In the genomic region with DNA sequence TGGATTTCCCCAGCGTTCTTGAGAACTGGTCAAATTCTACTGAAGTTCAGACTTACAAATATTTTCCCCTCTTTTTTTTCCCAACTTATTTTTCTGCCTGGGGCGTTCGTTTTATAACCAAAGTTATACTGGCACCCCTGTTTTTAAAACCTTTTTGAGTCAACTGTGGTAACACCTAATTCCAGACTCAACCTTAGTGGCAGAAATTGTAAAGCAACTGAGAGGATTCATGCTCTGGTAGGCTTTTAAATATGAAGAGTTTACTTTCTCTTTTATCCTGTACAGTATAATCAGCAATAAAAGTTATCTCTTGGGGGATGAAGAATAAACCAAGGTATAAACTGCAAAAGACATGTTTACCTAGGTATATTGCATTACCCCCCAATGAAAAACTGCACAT, we compare ENCODE assay signal across 26 cellular contexts. TPM values are rescaled to one million over a fixed set of nuclear protein-coding genes. Genes with fewer than 3 reads are reported as not detected.
"Had no signal": no experiment of that assay in that cellular context is flagged by ENCODE, and none has a peak within 500 bp of the region (broad histone marks: within the 10 kb centered on the region; RNA-seq: fewer than 3 reads in every experiment).

No MANE protein-coding gene starts in this region.

- H3K27ac Mint-ChIP-seq: activated naive CD4-positive, alpha-beta T cell treated with anti-CD3 and anti-CD28 coated beads, Interleukin-2, amount 50 U/mL, for 24 hours; activated T-helper 1 cell treated with anti-CD3 and anti-CD28 coated beads, Interleukin-12 subunit alpha, Interleukin-12 subunit beta, Interleukin-2, Interleukin-4 antibody, amounts not matched to agents 30 ng/mL and 10 ng/mL and 1 ng/mL, durations not matched to agents 14 hours and 24 hours and 36 hours; memory B cell had no signal

- H3K4me1 Mint-ChIP-seq: activated naive CD4-positive, alpha-beta T cell treated with anti-CD3 and anti-CD28 coated beads, Interleukin-2, amount 50 U/mL, for 24 hours; neural crest cell had no signal

- H3K4me1 ChIP-seq: body of pancreas, right lobe of liver, testis, uterus had no signal

- H3K9me3 Mint-ChIP-seq: activated naive CD4-positive, alpha-beta T cell treated with anti-CD3 and anti-CD28 coated beads, Interleukin-2, amount 50 U/mL, for 24 hours; activated T-helper 1 cell treated with anti-CD3 and anti-CD28 coated beads, Interleukin-12 subunit alpha, Interleukin-12 subunit beta, Interleukin-2, Interleukin-4 antibody, amounts not matched to agents 30 ng/mL and 10 ng/mL and 1 ng/mL, durations not matched to agents 14 hours and 24 hours and 36 hours; memory B cell had no signal

- H3K4me3 Mint-ChIP-seq: activated naive CD4-positive, alpha-beta T cell treated with anti-CD3 and anti-CD28 coated beads, Interleukin-2, amount 50 U/mL, for 24 hours; activated T-helper 1 cell treated with anti-CD3 and anti-CD28 coated beads, Interleukin-12 subunit alpha, Interleukin-12 subunit beta, Interleukin-2, Interleukin-4 antibody, amounts not matched to agents 30 ng/mL and 10 ng/mL and 1 ng/mL, durations not matched to agents 14 hours and 24 hours and 36 hours; neural crest cell had no signal

- ATAC-seq: body of pancreas, heart right ventricle, left cardiac atrium, right lobe of liver had no signal

- H3K36me3 ChIP-seq: cardiac muscle cell, heart right ventricle, right lobe of liver, uterus, WERI-Rb-1 had no signal

- DNase-seq: activated CD4-positive, CD25-positive, alpha-beta regulatory T cell treated with anti-CD3 and anti-CD28 coated beads, Interleukin-2, amount 50 U/mL, for 72 hours; activated gamma-delta T cell treated with Interleukin-2 at 50 U/mL for 16 hours; anterior cingulate cortex; body of pancreas; cortex of kidney; foreskin fibroblast; heart right ventricle; islet precursor cell; left cardiac atrium; occipital lobe; right lobe of liver; stimulated activated CD4-positive, alpha-beta T cell treated with anti-CD3 and anti-CD28 coated beads, Interleukin-1b, Interleukin-23, amount 100 ng/mL, for 48 hours; stimulated activated naive CD4-positive, alpha-beta T cell; testis; trophoblast cell; uterus; WERI-Rb-1 had no signal

- H3K36me3 Mint-ChIP-seq: activated naive CD4-positive, alpha-beta T cell treated with anti-CD3 and anti-CD28 coated beads, Interleukin-2, amount 50 U/mL, for 24 hours had no signal

- H3K27ac ChIP-seq: body of pancreas, cardiac muscle cell, heart right ventricle, right lobe of liver, skin epidermis, testis, uterus, WERI-Rb-1 had no signal

- H3K27me3 ChIP-seq: body of pancreas, cardiac muscle cell, right lobe of liver, testis, uterus had no signal

- H3K9me3 ChIP-seq: body of pancreas, heart right ventricle, right lobe of liver, testis, uterus had no signal

- H3K4me3 ChIP-seq: body of pancreas, cardiac muscle cell, right lobe of liver, skin epidermis, testis, uterus had no signal

RNA-seq across cellular contexts. Expression of a gene that starts 2.3 kb away (rescaled TPM):
- total RNA-seq: activated T-helper 1 cell treated with anti-CD3 and anti-CD28 coated beads, Interleukin-12 subunit alpha, Interleukin-12 subunit beta, Interleukin-2, Interleukin-4 antibody, amounts not matched to agents 30 ng/mL and 10 ng/mL and 1 ng/mL, durations not matched to agents 14 hours and 24 hours and 36 hours; body of pancreas; cardiac muscle cell; epithelial cell of proximal tubule; fibroblast of lung; neural crest cell; right lobe of liver; T-helper 2 cell treated with Interferon-gamma antibody and Interleukin-4, amounts not matched to agents 100 ng/mL and 5 ng/mL, for 36 hours had no signal
- polyA plus RNA-seq: cardiac muscle cell, fibroblast of lung had no signal
